43 cellular contexts compared by ENCODE assay signal in the genomic region with DNA sequence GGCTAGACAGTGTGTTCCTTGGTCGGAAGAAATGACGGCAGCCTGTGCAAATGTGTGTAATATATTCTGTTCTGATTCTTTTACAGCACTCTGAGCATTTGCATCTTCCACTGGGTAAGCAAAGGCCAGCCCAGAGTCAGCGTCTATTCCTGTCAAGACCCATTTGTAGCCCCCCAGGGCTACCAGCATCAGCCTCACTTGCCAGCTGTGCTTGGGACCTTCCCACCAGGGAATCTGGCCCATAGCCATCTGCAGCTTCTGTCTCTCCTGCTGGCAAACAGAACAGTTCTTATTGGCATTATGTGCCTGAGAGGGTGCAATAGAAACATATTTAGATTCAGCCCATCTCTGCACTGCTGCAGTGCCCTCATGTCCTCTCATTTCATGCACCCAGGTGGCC. TPM values are rescaled to one million over a fixed set of nuclear protein-coding genes. Genes with fewer than 3 reads are reported as not detected.
"Had no signal": no experiment of that assay in that cellular context is flagged by ENCODE, and none has a peak within 500 bp of the region (broad histone marks: within the 10 kb centered on the region; RNA-seq: fewer than 3 reads in every experiment).

No MANE protein-coding gene starts in this region.

- H3K36me3 Mint-ChIP-seq: activated naive CD4-positive, alpha-beta T cell treated with anti-CD3 and anti-CD28 coated beads, Interleukin-2, amount 10 ng/mL, durations not matched to agents 7 days and 5 days; activated naive CD8-positive, alpha-beta T cell treated with anti-CD3 and anti-CD28 coated beads for 36 hours; activated naive CD8-positive, alpha-beta T cell treated with anti-CD3 and anti-CD28 coated beads, Interleukin-2, amount 10 ng/mL, durations not matched to agents 7 days and 5 days; brain had no signal

- H3K4me3 Mint-ChIP-seq: activated naive CD4-positive, alpha-beta T cell treated with anti-CD3 and anti-CD28 coated beads for 36 hours; activated naive CD4-positive, alpha-beta T cell treated with anti-CD3 and anti-CD28 coated beads, Interleukin-2, amount 10 ng/mL, durations not matched to agents 7 days and 5 days; activated naive CD4-positive, alpha-beta T cell treated with anti-CD3 and anti-CD28 coated beads, Interleukin-2, amount 50 U/mL, for 24 hours; activated naive CD8-positive, alpha-beta T cell; activated naive CD8-positive, alpha-beta T cell treated with anti-CD3 and anti-CD28 coated beads for 36 hours; activated naive CD8-positive, alpha-beta T cell treated with anti-CD3 and anti-CD28 coated beads, Interleukin-2, amount 10 ng/mL, durations not matched to agents 7 days and 5 days; activated naive CD8-positive, alpha-beta T cell treated with anti-CD3 and anti-CD28 coated beads, Interleukin-2, amount 50 U/mL, for 24 hours; activated T-cell treated with anti-CD3 and anti-CD28 coated beads, Interleukin-2, amount 50 U/mL, for 24 hours; activated T-cell treated with anti-CD3 and anti-CD28 coated beads, Interleukin-2, amount 50 U/mL, for 4 hours; activated T-cell treated with anti-CD3 and anti-CD28 coated beads, Interleukin-2, amount 50 U/mL, for 72 hours; activated T-helper 1 cell treated with anti-CD3 and anti-CD28 coated beads, Interleukin-12 subunit alpha, Interleukin-12 subunit beta, Interleukin-2, Interleukin-4 antibody, amounts not matched to agents 30 ng/mL and 10 ng/mL and 1 ng/mL, durations not matched to agents 14 hours and 24 hours and 36 hours; activated T-helper 17 cell treated with anti-CD3 and anti-CD28 coated beads, Interleukin-2, amount 50 U/mL, for 72 hours; brain; central memory CD8-positive, alpha-beta T cell had no signal

- H3K36me3 ChIP-seq: adrenal gland, ascending aorta, brain microvascular endothelial cell, breast epithelium, cardiac muscle cell had no signal

- DNase-seq: activated effector memory CD4-positive, alpha-beta T cell treated with anti-CD3 and anti-CD28 coated beads, Interleukin-2, amount 50 U/mL, for 16 hours; activated effector memory CD4-positive, alpha-beta T cell treated with Interleukin-2 at 50 U/mL for 16 hours; activated gamma-delta T cell; activated gamma-delta T cell treated with Interleukin-2 at 50 U/mL for 16 hours; activated naive CD4-positive, alpha-beta T cell; activated naive CD4-positive, alpha-beta T cell treated with anti-CD3 and anti-CD28 coated beads for 36 hours; activated naive CD4-positive, alpha-beta T cell treated with anti-CD3 and anti-CD28 coated beads, Interleukin-2, amount 10 ng/mL, durations not matched to agents 7 days and 5 days; activated naive CD4-positive, alpha-beta T cell treated with anti-CD3 and anti-CD28 coated beads, Interleukin-2, amount 50 U/mL, for 16 hours; activated naive CD4-positive, alpha-beta T cell treated with Interleukin-2 at 50 U/mL for 16 hours; activated naive CD8-positive, alpha-beta T cell treated with anti-CD3 and anti-CD28 coated beads for 36 hours; activated naive CD8-positive, alpha-beta T cell treated with anti-CD3 and anti-CD28 coated beads, Interleukin-2, amount 10 ng/mL, durations not matched to agents 7 days and 5 days; activated naive CD8-positive, alpha-beta T cell treated with anti-CD3 and anti-CD28 coated beads, Interleukin-2, amount 50 U/mL, for 24 hours; activated T-cell treated with anti-CD3 and anti-CD28 coated beads for 4 hours; activated T-cell treated with anti-CD3 and anti-CD28 coated beads, Interleukin-2, amount 50 U/mL, for 1 hour; activated T-cell treated with anti-CD3 and anti-CD28 coated beads, Interleukin-2, amount 50 U/mL, for 24 hours; activated T-cell treated with anti-CD3 and anti-CD28 coated beads, Interleukin-2, amount 50 U/mL, for 4 hours; activated T-cell treated with anti-CD3 and anti-CD28 coated beads, Interleukin-2, amount 50 U/mL, for 48 hours; activated T-cell treated with anti-CD3 and anti-CD28 coated beads, Interleukin-2, amount 50 U/mL, for 72 hours; adrenal gland; amniotic stem cell; amygdala; anterior cingulate cortex; aorta; body of pancreas; brain microvascular endothelial cell; caudate nucleus; central memory CD4-positive, alpha-beta T cell; cerebellar nuclear complex had no signal

- H3K4me1 Mint-ChIP-seq: activated naive CD4-positive, alpha-beta T cell treated with anti-CD3 and anti-CD28 coated beads, Interleukin-2, amount 10 ng/mL, durations not matched to agents 7 days and 5 days; activated naive CD4-positive, alpha-beta T cell treated with anti-CD3 and anti-CD28 coated beads, Interleukin-2, amount 50 U/mL, for 24 hours; activated naive CD8-positive, alpha-beta T cell treated with anti-CD3 and anti-CD28 coated beads for 36 hours; activated naive CD8-positive, alpha-beta T cell treated with anti-CD3 and anti-CD28 coated beads, Interleukin-2, amount 10 ng/mL, durations not matched to agents 7 days and 5 days; activated naive CD8-positive, alpha-beta T cell treated with anti-CD3 and anti-CD28 coated beads, Interleukin-2, amount 50 U/mL, for 24 hours; activated T-helper 17 cell treated with anti-CD3 and anti-CD28 coated beads, Interleukin-2, amount 50 U/mL, for 72 hours; central memory CD8-positive, alpha-beta T cell had no signal

- H3K4me1 ChIP-seq: adrenal gland, ascending aorta, body of pancreas, breast epithelium had no signal

- H3K27ac ChIP-seq: adrenal gland, ascending aorta, body of pancreas, brain microvascular endothelial cell, breast epithelium, cardiac muscle cell had no signal

- H3K27ac Mint-ChIP-seq: activated naive CD4-positive, alpha-beta T cell treated with anti-CD3 and anti-CD28 coated beads for 36 hours; activated naive CD4-positive, alpha-beta T cell treated with anti-CD3 and anti-CD28 coated beads, Interleukin-2, amount 10 ng/mL, durations not matched to agents 7 days and 5 days; activated naive CD4-positive, alpha-beta T cell treated with anti-CD3 and anti-CD28 coated beads, Interleukin-2, amount 50 U/mL, for 24 hours; activated naive CD4-positive, alpha-beta T cell treated with anti-CD3 and anti-CD28 coated beads, Interleukin-2, amount 50 U/mL, for 72 hours; activated naive CD8-positive, alpha-beta T cell; activated naive CD8-positive, alpha-beta T cell treated with anti-CD3 and anti-CD28 coated beads for 36 hours; activated naive CD8-positive, alpha-beta T cell treated with anti-CD3 and anti-CD28 coated beads, Interleukin-2, amount 10 ng/mL, durations not matched to agents 7 days and 5 days; activated naive CD8-positive, alpha-beta T cell treated with anti-CD3 and anti-CD28 coated beads, Interleukin-2, amount 50 U/mL, for 24 hours; activated T-cell treated with anti-CD3 and anti-CD28 coated beads, Interleukin-2, amount 50 U/mL, for 24 hours; activated T-cell treated with anti-CD3 and anti-CD28 coated beads, Interleukin-2, amount 50 U/mL, for 72 hours; activated T-helper 1 cell treated with anti-CD3 and anti-CD28 coated beads, Interleukin-12 subunit alpha, Interleukin-12 subunit beta, Interleukin-2, Interleukin-4 antibody, amounts not matched to agents 30 ng/mL and 10 ng/mL and 1 ng/mL, durations not matched to agents 14 hours and 24 hours and 36 hours; activated T-helper 17 cell treated with anti-CD3 and anti-CD28 coated beads, Interleukin-2, amount 50 U/mL, for 72 hours; activated T-helper 2 cell treated with anti-CD3 and anti-CD28 coated beads, Interferon-gamma antibody, Interleukin-2, Interleukin-4, amounts not matched to agents 10 μg/mL and 5 μg/mL and 100 μg/mL, durations not matched to agents 14 hours and 24 hours and 36 hours; brain had no signal

- FAIRE-seq: astrocyte, bronchial epithelial cell had no signal

- ATAC-seq: activated naive CD4-positive, alpha-beta T cell treated with anti-CD3 and anti-CD28 coated beads, Interleukin-2, amount 50 U/mL, for 72 hours; activated naive CD8-positive, alpha-beta T cell treated with anti-CD3 and anti-CD28 coated beads, Interleukin-2, amount 50 U/mL, for 24 hours; activated T-cell treated with anti-CD3 and anti-CD28 coated beads, Interleukin-2, amount 50 U/mL, for 4 hours; activated T-cell treated with anti-CD3 and anti-CD28 coated beads, Interleukin-2, amount 50 U/mL, for 72 hours; activated T-helper 17 cell treated with anti-CD3 and anti-CD28 coated beads, Interleukin-2, amount 50 U/mL, for 72 hours; body of pancreas had no signal

- H3K4me3 ChIP-seq: adrenal gland, ascending aorta, body of pancreas, breast epithelium, cardiac muscle cell had no signal

- H3K27me3 ChIP-seq: ascending aorta, body of pancreas, brain microvascular endothelial cell, cardiac muscle cell had no signal

RNA-seq across cellular contexts. Expression of a gene that starts 6.0 kb away (rescaled TPM):
- total RNA-seq: activated naive CD4-positive, alpha-beta T cell treated with anti-CD3 and anti-CD28 coated beads for 36 hours; body of pancreas; bronchial epithelial cell; cardiac septum had no signal

RNA-seq across cellular contexts. Expression of a gene that starts 54.6 kb away (rescaled TPM):
- total RNA-seq: activated naive CD4-positive, alpha-beta T cell treated with anti-CD3 and anti-CD28 coated beads for 36 hours; activated naive CD4-positive, alpha-beta T cell treated with anti-CD3 and anti-CD28 coated beads, Interleukin-2, amount 50 U/mL, for 72 hours; activated naive CD8-positive, alpha-beta T cell treated with anti-CD3 and anti-CD28 coated beads for 36 hours; activated naive CD8-positive, alpha-beta T cell treated with anti-CD3 and anti-CD28 coated beads, Interleukin-2, amount 10 ng/mL, durations not matched to agents 7 days and 5 days; activated T-cell treated with anti-CD3 and anti-CD28 coated beads, Interleukin-2, amount 50 U/mL, for 4 hours; activated T-cell treated with anti-CD3 and anti-CD28 coated beads, Interleukin-2, amount 50 U/mL, for 72 hours; activated T-helper 1 cell treated with anti-CD3 and anti-CD28 coated beads, Interleukin-12 subunit alpha, Interleukin-12 subunit beta, Interleukin-2, Interleukin-4 antibody, amounts not matched to agents 30 ng/mL and 10 ng/mL and 1 ng/mL, durations not matched to agents 14 hours and 24 hours and 36 hours; activated T-helper 2 cell treated with anti-CD3 and anti-CD28 coated beads, Interferon-gamma antibody, Interleukin-2, Interleukin-4, amounts not matched to agents 10 μg/mL and 5 μg/mL and 100 μg/mL, durations not matched to agents 14 hours and 24 hours and 36 hours; aorta; ascending aorta; astrocyte; body of pancreas; breast epithelium; bronchial epithelial cell; cardiac muscle cell; cardiac septum had no signal
- polyA plus RNA-seq: adipose tissue, adrenal gland, aorta, cardiac muscle cell had no signal
